ENCODE assay signal across 8 cellular contexts in genomic region chr7:26152782-26153245, GRCh38. TPM values are rescaled to one million over a fixed set of nuclear protein-coding genes. Genes with fewer than 3 reads are reported as not detected.
A peak's percentile ranks its signal among the peaks of the same experiment; 100 is the strongest.
DNase-seq lines count a peak whose midpoint lies in the region; ATAC-seq and TF ChIP-seq lines count a peak whose summit lies in the region.
"Not testable (repeated sequence)": the region's sequence is repeated elsewhere in the genome, so short reads cannot be mapped to it uniquely, and the experiment has no call there.

No MANE protein-coding gene starts in this region.

- H3K9ac ChIP-seq in BLaER1 (peak overlapping the region; percentile 83), OCI-LY1 (ENCODE audit: low read length) (peak overlapping the region; percentile 70)

- not testable (repeated sequence) for H3K27me3 Mint-ChIP-seq in activated T-cell treated with anti-CD3 and anti-CD28 coated beads, Interleukin-2, amount 50 U/mL, for 72 hours (ENCODE audit: low read depth)
- peaks cover 17% of the 10 kb centered on the region for H3K27me3 Mint-ChIP-seq in endothelial cell (ENCODE audit: unreplicated experiment)

- peak overlapping the region; percentile 94 for H3K4me2 ChIP-seq in BLaER1
- peak overlapping the region; percentile 94 for H3K4me2 ChIP-seq in OCI-LY1 (ENCODE audit: low read length)

- peak; percentile 57 to 59 for DNase-seq in activated T-cell treated with anti-CD3 and anti-CD28 coated beads, Interleukin-2, amount 50 U/mL, for 72 hours
- not testable (repeated sequence) for DNase-seq in endothelial cell (ENCODE audit: low spot score); lung (ENCODE audit: low spot score)
- peak; percentile 89 for DNase-seq in spleen

- H3K9me3 ChIP-seq in BLaER1; OCI-LY1 (ENCODE audit: low read length); lung (ENCODE audit: control insufficient read depth in 2 of 2, insufficient read depth in 1 of 2, low read length in 1 of 2); spleen: not testable (repeated sequence)

- TF ChIP-seq POLR2A in spleen (IDR thresholded peaks at IDR 0.05), result not testable (repeated sequence)

- H3K36me3 Mint-ChIP-seq in activated T-cell treated with anti-CD3 and anti-CD28 coated beads, Interleukin-2, amount 50 U/mL, for 72 hours (ENCODE audit: insufficient read depth in 2 of 2); endothelial cell (ENCODE audit: low read depth, unreplicated experiment): not testable (repeated sequence)

- intact Hi-C loops in spleen (cut with DNase I; ENCODE audit: low total_unique reads), result not testable (repeated sequence)

- peak overlapping the region; percentile 94 for H3K27ac Mint-ChIP-seq in activated T-cell treated with anti-CD3 and anti-CD28 coated beads, Interleukin-2, amount 50 U/mL, for 72 hours
- H3K27ac Mint-ChIP-seq in endothelial cell (ENCODE audit: unreplicated experiment), result not testable (repeated sequence)

- not testable (repeated sequence) for H3K36me3 ChIP-seq in BLaER1; OCI-LY1 (ENCODE audit: insufficient read depth, low read length); lung (ENCODE audit: control insufficient read depth in 2 of 2, insufficient read depth in 2 of 2, low read length in 2 of 2); spleen

- not testable (repeated sequence) for H2AFZ ChIP-seq in OCI-LY1 (ENCODE audit: low read length)

- TF ChIP-seq CTCF in OCI-LY1 (IDR thresholded peaks at IDR 0.05; ENCODE audit: low read length); endothelial cell (IDR thresholded peaks at IDR 0.05; ENCODE audit: unreplicated experiment); lung (IDR thresholded peaks at IDR 0.05; ENCODE audit: control extremely low read depth, extremely low read depth); spleen (IDR thresholded peaks at IDR 0.05 in 8 of 11, conservative IDR thresholded peaks at IDR 0.05 in 3 of 11): not testable (repeated sequence)

- WGBS in lung, 2 donors, result 2 to 6% methylated on average over 38 to 54 of the region's 54 CpGs
- WGBS in spleen, 5 donors, result 1 to 3% (median 2%) methylated on average over 26 to 54 of the region's 54 CpGs

- H4K20me1 ChIP-seq in BLaER1; OCI-LY1 (ENCODE audit: insufficient read depth, low read length): not testable (repeated sequence)

- peak overlapping the region; percentile 83 for H3K27ac ChIP-seq in BLaER1
- peak overlapping the region; percentile 94 for H3K27ac ChIP-seq in OCI-LY1 (ENCODE audit: low read depth, low read length, poor library complexity, severe bottlenecking)
- peak overlapping the region in 1 of 2 donors; percentile 26 for H3K27ac ChIP-seq in lung (ENCODE audit: low read depth in 1 of 2, low read length in 1 of 2)
- H3K27ac ChIP-seq in spleen, result peak overlapping the region; percentile 9 to 89 (median 72)

- peak overlapping the region; percentile 82 for H3K4me3 ChIP-seq in BLaER1
- peak overlapping the region; percentile 69 for H3K4me3 ChIP-seq in OCI-LY1 (ENCODE audit: low read depth, low read length, poor library complexity, severe bottlenecking)
- peak overlapping the region; percentile 73 for H3K4me3 ChIP-seq in lung
- H3K4me3 ChIP-seq in spleen, result peak overlapping the region; percentile 58 to 96 (median 75)

- H3F3A ChIP-seq in OCI-LY1 (ENCODE audit: insufficient read depth, low read length), result not testable (repeated sequence)

- not testable (repeated sequence) for H3K9me3 Mint-ChIP-seq in activated T-cell treated with anti-CD3 and anti-CD28 coated beads, Interleukin-2, amount 50 U/mL, for 72 hours; endothelial cell (ENCODE audit: unreplicated experiment)

- peaks cover 56% of the 10 kb centered on the region for H3K4me1 Mint-ChIP-seq in activated T-cell treated with anti-CD3 and anti-CD28 coated beads, Interleukin-2, amount 50 U/mL, for 72 hours (ENCODE audit: low read depth)
- peaks cover 36% of the 10 kb centered on the region for H3K4me1 Mint-ChIP-seq in endothelial cell (ENCODE audit: unreplicated experiment)

- peak; percentile 14 for ATAC-seq in GM19324 (IDR thresholded peaks at IDR 0.05; ENCODE audit: low FRiP score, unreplicated experiment)
- ATAC-seq in HG02943 (IDR thresholded peaks at IDR 0.05; ENCODE audit: low read depth, unreplicated experiment), result peak; percentile 13
- ATAC-seq in activated T-cell treated with anti-CD3 and anti-CD28 coated beads, Interleukin-2, amount 50 U/mL, for 72 hours (replicated peaks in 1 of 2), result peak; percentile 33 to 35
- ATAC-seq in lung (ENCODE audit: insufficient read depth, low FRiP score), result not testable (repeated sequence)

- peaks cover 41% of the 10 kb centered on the region for H3K79me2 ChIP-seq in OCI-LY1 (ENCODE audit: insufficient read depth, low read length)

- H3K4me1 ChIP-seq in BLaER1 (peaks cover 62% of the 10 kb centered on the region), OCI-LY1 (ENCODE audit: insufficient read depth, low read length, severe bottlenecking) (peaks cover 60% of the 10 kb centered on the region), lung (ENCODE audit: control insufficient read depth in 2 of 2, insufficient read depth in 2 of 2, low read length in 2 of 2) (peaks cover 0 to 21% of the 10 kb centered on the region in 2 donors), spleen (peaks cover 16 to 66% (median 60%) of the 10 kb centered on the region in 6 donors)

- H3K9me2 ChIP-seq in OCI-LY1 (ENCODE audit: low read depth, low read length), result not testable (repeated sequence)

- H3K27me3 ChIP-seq in BLaER1; OCI-LY1 (ENCODE audit: insufficient read depth, low read length); lung (ENCODE audit: control insufficient read depth, insufficient read depth): not testable (repeated sequence)
- H3K27me3 ChIP-seq in spleen (replicated peaks in 1 of 7), result peaks cover 0 to 10% (median 0%) of the 10 kb centered on the region in 7 donors

- H3K4me3 Mint-ChIP-seq in activated T-cell treated with anti-CD3 and anti-CD28 coated beads, Interleukin-2, amount 50 U/mL, for 72 hours, result peak overlapping the region; percentile 91 to 97
- H3K4me3 Mint-ChIP-seq in endothelial cell (ENCODE audit: unreplicated experiment), result peak overlapping the region; percentile 82

RNA-seq across cellular contexts. Expression of gene NFE2L3, which starts 0.8 kb away (rescaled TPM):
- total RNA-seq in activated T-cell treated with anti-CD3 and anti-CD28 coated beads, Interleukin-2, amount 50 U/mL, for 72 hours, result 10 to 100 TPM; 18.5 to 22.2 TPM
- total RNA-seq in endothelial cell (ENCODE audit: unreplicated experiment) (2.8 TPM), lung (1 to 10 TPM; 4.9 to 6.5 TPM), spleen (10 to 100 TPM in 4 of 7 donors, 1 to 10 TPM in 3; 6.2 to 12.7 (median 10.1) TPM)
- polyA plus RNA-seq in lung (1 to 10 TPM; 3.6 to 5.3 TPM), spleen (1 to 10 TPM; 4.9 to 6.5 (median 5.9) TPM)

RNA-seq across cellular contexts. Expression of gene HNRNPA2B1, which starts 47.7 kb away (rescaled TPM):
- 100 to 1,000 TPM; 439 to 483 TPM for total RNA-seq in activated T-cell treated with anti-CD3 and anti-CD28 coated beads, Interleukin-2, amount 50 U/mL, for 72 hours
- total RNA-seq in endothelial cell (ENCODE audit: unreplicated experiment) (623 TPM), lung (100 to 1,000 TPM; 363 to 424 TPM), spleen (100 to 1,000 TPM; 267 to 549 (median 418) TPM)
- polyA plus RNA-seq in lung (100 to 1,000 TPM; 540 to 572 TPM), spleen (100 to 1,000 TPM; 509 to 690 (median 538) TPM)

RNA-seq across cellular contexts. Expression of gene CBX3, which starts 48.7 kb away (rescaled TPM):
- total RNA-seq in activated T-cell treated with anti-CD3 and anti-CD28 coated beads, Interleukin-2, amount 50 U/mL, for 72 hours, result 100 to 1,000 TPM; 201 to 221 TPM
- total RNA-seq in endothelial cell (ENCODE audit: unreplicated experiment), result 146 TPM
- total RNA-seq in lung, result 100 to 1,000 TPM in 1 of 2 donors, 10 to 100 TPM in 1; 77.7 to 136 TPM
- 10 to 100 TPM; 94.4 to 95.4 TPM for polyA plus RNA-seq in lung
- 100 to 1,000 TPM in 3 of 7 donors, 10 to 100 TPM in 4; 87.3 to 114 (median 95.4) TPM for total RNA-seq in spleen
- polyA plus RNA-seq in spleen, result 100 to 1,000 TPM; 125 to 146 (median 133) TPM
